In the genomic region with DNA sequence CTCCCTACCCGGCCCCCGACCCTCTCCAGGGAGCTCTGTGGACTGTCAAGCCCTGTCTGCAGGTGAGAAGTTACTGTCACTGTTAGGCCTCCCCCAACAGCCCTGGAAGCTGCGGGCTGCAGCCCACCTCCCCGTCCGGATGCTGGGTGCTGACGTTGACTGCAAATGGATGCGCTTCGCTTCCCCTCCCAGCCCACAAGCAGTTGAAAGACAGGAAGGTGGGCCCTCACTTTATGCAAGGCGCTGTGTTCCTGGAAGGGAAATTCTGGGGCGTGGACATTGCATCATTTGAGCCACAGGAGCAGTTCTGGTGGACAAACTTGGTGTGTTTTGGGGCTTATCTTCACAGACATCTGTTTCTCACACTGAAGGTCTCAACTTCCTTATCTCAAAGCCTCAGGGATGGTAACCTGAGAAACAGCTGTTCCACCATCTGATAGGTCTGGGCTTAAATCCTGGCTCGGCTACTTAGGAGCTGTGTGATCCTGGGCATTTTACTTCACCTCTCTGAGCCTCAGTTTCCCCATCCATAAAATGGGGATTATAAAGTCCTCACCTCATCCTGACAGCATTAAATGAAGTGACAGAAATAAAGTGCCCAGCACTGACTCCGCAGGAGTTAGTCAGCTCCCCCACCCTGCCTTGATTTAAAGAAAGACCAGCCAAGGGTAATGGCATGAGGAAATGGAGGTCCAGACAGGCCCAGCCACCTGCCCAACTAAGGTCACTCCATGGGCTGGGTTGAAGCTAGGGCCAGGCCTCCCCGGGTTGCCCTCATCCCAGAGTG, we compare ENCODE assay signal across 1 cellular context.
TF ChIP-seq lines count a peak whose summit lies in the region.

No MANE protein-coding gene starts in this region.

TF ChIP-seq in K562, 482 proteins besides CTCF, POLR2A, EP300 and RAD21 (continued from another document and continues in another):
- TF ChIP-seq, protein P1, sequence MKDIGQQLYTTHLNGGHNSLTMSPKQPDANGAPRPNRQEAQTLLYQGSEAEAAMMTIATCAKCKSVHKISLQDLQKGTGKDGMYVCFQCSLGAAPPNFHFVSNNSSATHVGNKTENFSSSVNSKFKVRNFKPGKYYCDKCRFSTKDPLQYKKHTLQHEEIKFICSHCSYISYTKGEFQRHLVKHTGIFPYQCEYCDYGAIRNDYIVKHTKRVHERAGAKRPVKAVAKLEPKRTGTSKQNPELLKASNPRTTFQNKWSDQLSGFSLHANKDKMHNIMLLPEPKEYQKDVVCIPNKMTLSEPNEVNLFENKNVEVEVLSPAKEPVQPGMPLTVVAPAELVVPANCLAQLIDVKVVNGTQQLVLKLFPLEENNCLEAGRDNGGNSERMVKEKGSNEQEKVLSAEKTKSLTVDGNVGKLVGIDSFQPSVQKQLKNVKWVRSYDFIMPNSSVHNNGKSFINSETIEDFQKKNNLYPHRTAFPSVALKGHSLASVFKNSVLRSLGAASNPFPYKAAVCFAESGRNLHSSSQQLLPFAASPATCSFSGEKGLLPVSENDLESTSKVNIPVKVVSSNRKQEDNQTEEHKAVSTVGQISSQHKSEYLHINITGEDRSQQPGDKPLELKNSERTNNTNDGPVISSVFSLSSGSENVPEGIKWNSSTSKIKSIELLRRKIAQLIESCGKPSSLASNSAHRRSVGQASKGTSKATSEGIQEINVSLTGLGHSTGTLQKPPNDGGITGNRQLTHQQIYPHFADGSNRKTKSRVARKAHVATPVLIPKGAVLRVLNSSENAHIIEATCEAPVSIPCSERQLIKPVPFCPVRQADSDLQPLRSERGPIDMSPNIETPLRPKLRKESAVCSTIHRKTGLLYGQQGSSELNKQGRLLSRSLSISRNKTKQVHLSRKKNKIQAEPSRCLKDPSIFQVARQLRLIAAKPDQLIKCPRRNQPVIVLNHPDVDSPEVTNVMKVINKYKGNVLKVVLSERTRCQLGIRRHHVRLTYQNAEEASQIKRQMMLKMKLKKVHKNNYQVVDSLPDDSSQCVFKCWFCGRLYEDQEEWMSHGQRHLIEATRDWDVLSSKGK (CRISPR knock-in tag; IDR thresholded peaks at IDR 0.05), result no peak
- TF ChIP-seq, protein P2, sequence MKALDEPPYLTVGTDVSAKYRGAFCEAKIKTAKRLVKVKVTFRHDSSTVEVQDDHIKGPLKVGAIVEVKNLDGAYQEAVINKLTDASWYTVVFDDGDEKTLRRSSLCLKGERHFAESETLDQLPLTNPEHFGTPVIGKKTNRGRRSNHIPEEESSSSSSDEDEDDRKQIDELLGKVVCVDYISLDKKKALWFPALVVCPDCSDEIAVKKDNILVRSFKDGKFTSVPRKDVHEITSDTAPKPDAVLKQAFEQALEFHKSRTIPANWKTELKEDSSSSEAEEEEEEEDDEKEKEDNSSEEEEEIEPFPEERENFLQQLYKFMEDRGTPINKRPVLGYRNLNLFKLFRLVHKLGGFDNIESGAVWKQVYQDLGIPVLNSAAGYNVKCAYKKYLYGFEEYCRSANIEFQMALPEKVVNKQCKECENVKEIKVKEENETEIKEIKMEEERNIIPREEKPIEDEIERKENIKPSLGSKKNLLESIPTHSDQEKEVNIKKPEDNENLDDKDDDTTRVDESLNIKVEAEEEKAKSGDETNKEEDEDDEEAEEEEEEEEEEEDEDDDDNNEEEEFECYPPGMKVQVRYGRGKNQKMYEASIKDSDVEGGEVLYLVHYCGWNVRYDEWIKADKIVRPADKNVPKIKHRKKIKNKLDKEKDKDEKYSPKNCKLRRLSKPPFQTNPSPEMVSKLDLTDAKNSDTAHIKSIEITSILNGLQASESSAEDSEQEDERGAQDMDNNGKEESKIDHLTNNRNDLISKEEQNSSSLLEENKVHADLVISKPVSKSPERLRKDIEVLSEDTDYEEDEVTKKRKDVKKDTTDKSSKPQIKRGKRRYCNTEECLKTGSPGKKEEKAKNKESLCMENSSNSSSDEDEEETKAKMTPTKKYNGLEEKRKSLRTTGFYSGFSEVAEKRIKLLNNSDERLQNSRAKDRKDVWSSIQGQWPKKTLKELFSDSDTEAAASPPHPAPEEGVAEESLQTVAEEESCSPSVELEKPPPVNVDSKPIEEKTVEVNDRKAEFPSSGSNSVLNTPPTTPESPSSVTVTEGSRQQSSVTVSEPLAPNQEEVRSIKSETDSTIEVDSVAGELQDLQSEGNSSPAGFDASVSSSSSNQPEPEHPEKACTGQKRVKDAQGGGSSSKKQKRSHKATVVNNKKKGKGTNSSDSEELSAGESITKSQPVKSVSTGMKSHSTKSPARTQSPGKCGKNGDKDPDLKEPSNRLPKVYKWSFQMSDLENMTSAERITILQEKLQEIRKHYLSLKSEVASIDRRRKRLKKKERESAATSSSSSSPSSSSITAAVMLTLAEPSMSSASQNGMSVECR (CRISPR knock-in tag; IDR thresholded peaks at IDR 0.05), result 0 out of 2 replicates have a peak, but pooled peaks have one; percentile 34
- TF ChIP-seq YBX1 (IDR thresholded peaks at IDR 0.05), result no peak
- TF ChIP-seq NFATC3 (IDR thresholded peaks at IDR 0.05), result peak; percentile 93
- TF ChIP-seq ZNF444 (CRISPR knock-in tag; IDR thresholded peaks at IDR 0.05), result no peak
- no peak for TF ChIP-seq TSC22D4 (tag; IDR thresholded peaks at IDR 0.05)
- no peak for TF ChIP-seq ZNF79 (CRISPR knock-in tag; IDR thresholded peaks at IDR 0.05; ENCODE audit: low read depth)
- no peak for TF ChIP-seq BRF1 (IDR thresholded peaks at IDR 0.05; ENCODE audit: borderline replicate concordance, extremely low read depth, insufficient read length)
- peak; percentile 99 for TF ChIP-seq ZNF589 (CRISPR knock-in tag; IDR thresholded peaks at IDR 0.05; ENCODE audit: low read depth)
- peak; percentile 100 for TF ChIP-seq SMARCA4 (IDR thresholded peaks at IDR 0.05)
- TF ChIP-seq WHSC1 (IDR thresholded peaks at IDR 0.05; ENCODE audit: low read length), result no peak
- TF ChIP-seq TCF7L2 (IDR thresholded peaks at IDR 0.05; ENCODE audit: low read depth, low read length), result no peak
- no peak for TF ChIP-seq PTRF (tag; IDR thresholded peaks at IDR 0.05)
- TF ChIP-seq PCBP2 (IDR thresholded peaks at IDR 0.05; ENCODE audit: low read depth, low read length, poor library complexity, severe bottlenecking), result no peak
- no peak; the same call in 1 of the 2 replicates for TF ChIP-seq XRCC5 (IDR thresholded peaks at IDR 0.05; ENCODE audit: low read depth, low read length)
- TF ChIP-seq, protein P3, sequence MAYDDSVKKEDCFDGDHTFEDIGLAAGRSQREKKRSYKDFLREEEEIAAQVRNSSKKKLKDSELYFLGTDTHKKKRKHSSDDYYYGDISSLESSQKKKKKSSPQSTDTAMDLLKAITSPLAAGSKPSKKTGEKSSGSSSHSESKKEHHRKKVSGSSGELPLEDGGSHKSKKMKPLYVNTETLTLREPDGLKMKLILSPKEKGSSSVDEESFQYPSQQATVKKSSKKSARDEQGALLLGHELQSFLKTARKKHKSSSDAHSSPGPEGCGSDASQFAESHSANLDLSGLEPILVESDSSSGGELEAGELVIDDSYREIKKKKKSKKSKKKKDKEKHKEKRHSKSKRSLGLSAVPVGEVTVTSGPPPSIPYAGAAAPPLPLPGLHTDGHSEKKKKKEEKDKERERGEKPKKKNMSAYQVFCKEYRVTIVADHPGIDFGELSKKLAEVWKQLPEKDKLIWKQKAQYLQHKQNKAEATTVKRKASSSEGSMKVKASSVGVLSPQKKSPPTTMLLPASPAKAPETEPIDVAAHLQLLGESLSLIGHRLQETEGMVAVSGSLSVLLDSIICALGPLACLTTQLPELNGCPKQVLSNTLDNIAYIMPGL (CRISPR knock-in tag; IDR thresholded peaks at IDR 0.05), result peak; percentile 34; the same call in 1 of the 2 replicates
- peak; percentile 82; the same call in 1 of the 2 replicates for TF ChIP-seq ELF4 (CRISPR knock-in tag; IDR thresholded peaks at IDR 0.05)
- TF ChIP-seq SAFB2 (IDR thresholded peaks at IDR 0.05; ENCODE audit: borderline replicate concordance, low read depth, low read length, severe bottlenecking), result no peak
- peak; percentile 29; the same call in 1 of the 2 replicates for TF ChIP-seq RB1 (IDR thresholded peaks at IDR 0.05; ENCODE audit: low read depth)
- no peak for TF ChIP-seq CBX8 (IDR thresholded peaks at IDR 0.05; ENCODE audit: borderline replicate concordance, extremely low read depth, low read depth, low read length, poor library complexity, severe bottlenecking)
- TF ChIP-seq ZNF124 (CRISPR knock-in tag; IDR thresholded peaks at IDR 0.05), result no peak
- TF ChIP-seq ZFP1 (CRISPR knock-in tag; IDR thresholded peaks at IDR 0.05), result no peak
- TF ChIP-seq, protein P4, sequence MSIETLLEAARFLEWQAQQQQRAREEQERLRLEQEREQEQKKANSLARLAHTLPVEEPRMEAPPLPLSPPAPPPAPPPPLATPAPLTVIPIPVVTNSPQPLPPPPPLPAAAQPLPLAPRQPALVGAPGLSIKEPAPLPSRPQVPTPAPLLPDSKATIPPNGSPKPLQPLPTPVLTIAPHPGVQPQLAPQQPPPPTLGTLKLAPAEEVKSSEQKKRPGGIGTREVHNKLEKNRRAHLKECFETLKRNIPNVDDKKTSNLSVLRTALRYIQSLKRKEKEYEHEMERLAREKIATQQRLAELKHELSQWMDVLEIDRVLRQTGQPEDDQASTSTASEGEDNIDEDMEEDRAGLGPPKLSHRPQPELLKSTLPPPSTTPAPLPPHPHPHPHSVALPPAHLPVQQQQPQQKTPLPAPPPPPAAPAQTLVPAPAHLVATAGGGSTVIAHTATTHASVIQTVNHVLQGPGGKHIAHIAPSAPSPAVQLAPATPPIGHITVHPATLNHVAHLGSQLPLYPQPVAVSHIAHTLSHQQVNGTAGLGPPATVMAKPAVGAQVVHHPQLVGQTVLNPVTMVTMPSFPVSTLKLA (conservative IDR thresholded peaks at IDR 0.05), result peak; percentile 50 to 86; a peak in 3 of 4 replicates
- no peak for TF ChIP-seq ZNF699 (CRISPR knock-in tag; IDR thresholded peaks at IDR 0.05; ENCODE audit: insufficient replicate concordance)
- TF ChIP-seq, protein P5, sequence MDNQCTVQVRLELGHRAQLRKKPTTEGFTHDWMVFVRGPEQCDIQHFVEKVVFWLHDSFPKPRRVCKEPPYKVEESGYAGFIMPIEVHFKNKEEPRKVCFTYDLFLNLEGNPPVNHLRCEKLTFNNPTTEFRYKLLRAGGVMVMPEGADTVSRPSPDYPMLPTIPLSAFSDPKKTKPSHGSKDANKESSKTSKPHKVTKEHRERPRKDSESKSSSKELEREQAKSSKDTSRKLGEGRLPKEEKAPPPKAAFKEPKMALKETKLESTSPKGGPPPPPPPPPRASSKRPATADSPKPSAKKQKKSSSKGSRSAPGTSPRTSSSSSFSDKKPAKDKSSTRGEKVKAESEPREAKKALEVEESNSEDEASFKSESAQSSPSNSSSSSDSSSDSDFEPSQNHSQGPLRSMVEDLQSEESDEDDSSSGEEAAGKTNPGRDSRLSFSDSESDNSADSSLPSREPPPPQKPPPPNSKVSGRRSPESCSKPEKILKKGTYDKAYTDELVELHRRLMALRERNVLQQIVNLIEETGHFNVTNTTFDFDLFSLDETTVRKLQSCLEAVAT (IDR thresholded peaks at IDR 0.05), result 0 out of 4 replicates have a peak, but pooled peaks of 1 of the 2 experiments have one; percentile 57
- TF ChIP-seq OTX1 (CRISPR knock-in tag; IDR thresholded peaks at IDR 0.05), result no peak; the same call in 1 of the 2 replicates
- no peak for TF ChIP-seq ATF1 (CRISPR knock-in tag; IDR thresholded peaks at IDR 0.05)
- TF ChIP-seq ATF1 (tag; IDR thresholded peaks at IDR 0.05), result peak; percentile 89
- TF ChIP-seq PURB (CRISPR knock-in tag; IDR thresholded peaks at IDR 0.05; ENCODE audit: low read depth), result no peak
- TF ChIP-seq, protein P6, sequence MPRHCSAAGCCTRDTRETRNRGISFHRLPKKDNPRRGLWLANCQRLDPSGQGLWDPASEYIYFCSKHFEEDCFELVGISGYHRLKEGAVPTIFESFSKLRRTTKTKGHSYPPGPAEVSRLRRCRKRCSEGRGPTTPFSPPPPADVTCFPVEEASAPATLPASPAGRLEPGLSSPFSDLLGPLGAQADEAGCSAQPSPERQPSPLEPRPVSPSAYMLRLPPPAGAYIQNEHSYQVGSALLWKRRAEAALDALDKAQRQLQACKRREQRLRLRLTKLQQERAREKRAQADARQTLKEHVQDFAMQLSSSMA (CRISPR knock-in tag; IDR thresholded peaks at IDR 0.05), result no peak
- TF ChIP-seq ZNF766 (CRISPR knock-in tag; conservative IDR thresholded peaks at IDR 0.05), result peak; percentile 97
- peak; percentile 61 to 81; a peak in 3 of 4 replicates for TF ChIP-seq TEAD1 (CRISPR knock-in tag; IDR thresholded peaks at IDR 0.05)
- no peak for TF ChIP-seq RFX5 (IDR thresholded peaks at IDR 0.05; ENCODE audit: low read depth, low read length)
- TF ChIP-seq, protein P7, sequence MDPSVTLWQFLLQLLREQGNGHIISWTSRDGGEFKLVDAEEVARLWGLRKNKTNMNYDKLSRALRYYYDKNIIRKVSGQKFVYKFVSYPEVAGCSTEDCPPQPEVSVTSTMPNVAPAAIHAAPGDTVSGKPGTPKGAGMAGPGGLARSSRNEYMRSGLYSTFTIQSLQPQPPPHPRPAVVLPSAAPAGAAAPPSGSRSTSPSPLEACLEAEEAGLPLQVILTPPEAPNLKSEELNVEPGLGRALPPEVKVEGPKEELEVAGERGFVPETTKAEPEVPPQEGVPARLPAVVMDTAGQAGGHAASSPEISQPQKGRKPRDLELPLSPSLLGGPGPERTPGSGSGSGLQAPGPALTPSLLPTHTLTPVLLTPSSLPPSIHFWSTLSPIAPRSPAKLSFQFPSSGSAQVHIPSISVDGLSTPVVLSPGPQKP (CRISPR knock-in tag; IDR thresholded peaks at IDR 0.05), result no peak
- TF ChIP-seq RNF2 (IDR thresholded peaks at IDR 0.05), result peak; percentile 98
- no peak for TF ChIP-seq SRSF1 (IDR thresholded peaks at IDR 0.05; ENCODE audit: low read depth, low read length)
- TF ChIP-seq, protein P8, sequence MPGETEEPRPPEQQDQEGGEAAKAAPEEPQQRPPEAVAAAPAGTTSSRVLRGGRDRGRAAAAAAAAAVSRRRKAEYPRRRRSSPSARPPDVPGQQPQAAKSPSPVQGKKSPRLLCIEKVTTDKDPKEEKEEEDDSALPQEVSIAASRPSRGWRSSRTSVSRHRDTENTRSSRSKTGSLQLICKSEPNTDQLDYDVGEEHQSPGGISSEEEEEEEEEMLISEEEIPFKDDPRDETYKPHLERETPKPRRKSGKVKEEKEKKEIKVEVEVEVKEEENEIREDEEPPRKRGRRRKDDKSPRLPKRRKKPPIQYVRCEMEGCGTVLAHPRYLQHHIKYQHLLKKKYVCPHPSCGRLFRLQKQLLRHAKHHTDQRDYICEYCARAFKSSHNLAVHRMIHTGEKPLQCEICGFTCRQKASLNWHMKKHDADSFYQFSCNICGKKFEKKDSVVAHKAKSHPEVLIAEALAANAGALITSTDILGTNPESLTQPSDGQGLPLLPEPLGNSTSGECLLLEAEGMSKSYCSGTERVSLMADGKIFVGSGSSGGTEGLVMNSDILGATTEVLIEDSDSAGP (CRISPR knock-in tag; IDR thresholded peaks at IDR 0.05), result no peak
- TF ChIP-seq, protein P9, sequence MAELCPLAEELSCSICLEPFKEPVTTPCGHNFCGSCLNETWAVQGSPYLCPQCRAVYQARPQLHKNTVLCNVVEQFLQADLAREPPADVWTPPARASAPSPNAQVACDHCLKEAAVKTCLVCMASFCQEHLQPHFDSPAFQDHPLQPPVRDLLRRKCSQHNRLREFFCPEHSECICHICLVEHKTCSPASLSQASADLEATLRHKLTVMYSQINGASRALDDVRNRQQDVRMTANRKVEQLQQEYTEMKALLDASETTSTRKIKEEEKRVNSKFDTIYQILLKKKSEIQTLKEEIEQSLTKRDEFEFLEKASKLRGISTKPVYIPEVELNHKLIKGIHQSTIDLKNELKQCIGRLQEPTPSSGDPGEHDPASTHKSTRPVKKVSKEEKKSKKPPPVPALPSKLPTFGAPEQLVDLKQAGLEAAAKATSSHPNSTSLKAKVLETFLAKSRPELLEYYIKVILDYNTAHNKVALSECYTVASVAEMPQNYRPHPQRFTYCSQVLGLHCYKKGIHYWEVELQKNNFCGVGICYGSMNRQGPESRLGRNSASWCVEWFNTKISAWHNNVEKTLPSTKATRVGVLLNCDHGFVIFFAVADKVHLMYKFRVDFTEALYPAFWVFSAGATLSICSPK (IDR thresholded peaks at IDR 0.05; ENCODE audit: borderline replicate concordance), result no peak
- TF ChIP-seq RBM14 (IDR thresholded peaks at IDR 0.05; ENCODE audit: borderline replicate concordance, insufficient read depth, low read depth, low read length), result no peak
